ENCODE assay signal across 35 cellular contexts in genomic region chr11:76688146-76688545, GRCh38. TPM values are rescaled to one million over a fixed set of nuclear protein-coding genes. Genes with fewer than 3 reads are reported as not detected.
"Had no signal": no experiment of that assay in that cellular context is flagged by ENCODE, and none has a peak within 500 bp of the region (broad histone marks: within the 10 kb centered on the region; RNA-seq: fewer than 3 reads in every experiment).

No MANE protein-coding gene starts in this region.

- H3K27me3 ChIP-seq: ascending aorta, cardiac muscle cell, MG63 had no signal

- H3K27ac Mint-ChIP-seq: activated CD4-positive, alpha-beta memory T cell treated with anti-CD3 and anti-CD28 coated beads, Interleukin-2, amount 10 ng/mL, durations not matched to agents 7 days and 5 days; activated naive CD4-positive, alpha-beta T cell treated with anti-CD3 and anti-CD28 coated beads, Interleukin-2, amount 50 U/mL, for 24 hours; activated T-helper 1 cell treated with anti-CD3 and anti-CD28 coated beads, Interleukin-12 subunit alpha, Interleukin-12 subunit beta, Interleukin-2, Interleukin-4 antibody, amounts not matched to agents 30 ng/mL and 10 ng/mL and 1 ng/mL, durations not matched to agents 14 hours and 24 hours and 36 hours had no signal

- H3K9me3 ChIP-seq: ascending aorta, MG63 had no signal

- H3K36me3 ChIP-seq: ascending aorta, cardiac muscle cell, MG63, WERI-Rb-1 had no signal

- H3K4me3 ChIP-seq: ascending aorta, cardiac muscle cell, MG63, PC-9 had no signal

- H2AFZ ChIP-seq: PC-9 had no signal

- H3K4me2 ChIP-seq: PC-9 had no signal

- H3K27ac ChIP-seq: ascending aorta, cardiac muscle cell, PC-9, RWPE1, WERI-Rb-1 had no signal

- H3K9me3 Mint-ChIP-seq: activated CD4-positive, alpha-beta memory T cell treated with anti-CD3 and anti-CD28 coated beads, Interleukin-2, amount 10 ng/mL, durations not matched to agents 7 days and 5 days; activated naive CD4-positive, alpha-beta T cell treated with anti-CD3 and anti-CD28 coated beads, Interleukin-2, amount 50 U/mL, for 24 hours; activated naive CD8-positive, alpha-beta T cell treated with anti-CD3 and anti-CD28 coated beads, Interleukin-2, amount 10 ng/mL, durations not matched to agents 7 days and 5 days; activated T-cell treated with anti-CD3 and anti-CD28 coated beads, Interleukin-2, amount 50 U/mL, for 4 hours; activated T-helper 1 cell treated with anti-CD3 and anti-CD28 coated beads, Interleukin-12 subunit alpha, Interleukin-12 subunit beta, Interleukin-2, Interleukin-4 antibody, amounts not matched to agents 30 ng/mL and 10 ng/mL and 1 ng/mL, durations not matched to agents 14 hours and 24 hours and 36 hours had no signal

- H3K27me3 Mint-ChIP-seq: activated naive CD4-positive, alpha-beta T cell treated with anti-CD3 and anti-CD28 coated beads, Interleukin-2, amount 50 U/mL, for 24 hours had no signal

- ATAC-seq: activated T-cell treated with anti-CD3 and anti-CD28 coated beads, Interleukin-2, amount 50 U/mL, for 4 hours had no signal

- H3K36me3 Mint-ChIP-seq: activated naive CD4-positive, alpha-beta T cell treated with anti-CD3 and anti-CD28 coated beads, Interleukin-2, amount 50 U/mL, for 24 hours; activated naive CD8-positive, alpha-beta T cell treated with anti-CD3 and anti-CD28 coated beads, Interleukin-2, amount 10 ng/mL, durations not matched to agents 7 days and 5 days had no signal

- H3K4me1 ChIP-seq: ascending aorta had no signal

- H3K4me3 Mint-ChIP-seq: activated CD4-positive, alpha-beta memory T cell treated with anti-CD3 and anti-CD28 coated beads, Interleukin-2, amount 10 ng/mL, durations not matched to agents 7 days and 5 days; activated naive CD4-positive, alpha-beta T cell treated with anti-CD3 and anti-CD28 coated beads, Interleukin-2, amount 50 U/mL, for 24 hours; activated T-cell treated with anti-CD3 and anti-CD28 coated beads, Interleukin-2, amount 50 U/mL, for 4 hours; activated T-helper 1 cell treated with anti-CD3 and anti-CD28 coated beads, Interleukin-12 subunit alpha, Interleukin-12 subunit beta, Interleukin-2, Interleukin-4 antibody, amounts not matched to agents 30 ng/mL and 10 ng/mL and 1 ng/mL, durations not matched to agents 14 hours and 24 hours and 36 hours had no signal

- FAIRE-seq: RCC 7860 had no signal

- DNase-seq: activated CD4-positive, alpha-beta memory T cell treated with anti-CD3 and anti-CD28 coated beads, Interleukin-2, amount 10 ng/mL, durations not matched to agents 7 days and 5 days; activated CD4-positive, alpha-beta T cell treated with anti-CD3 and anti-CD28 coated beads for 1 hour; activated CD4-positive, alpha-beta T cell treated with anti-CD3 and anti-CD28 coated beads for 48 hours; activated CD4-positive, CD25-positive, alpha-beta regulatory T cell; activated effector memory CD4-positive, alpha-beta T cell treated with Interleukin-2 at 50 U/mL for 16 hours; activated naive CD8-positive, alpha-beta T cell treated with anti-CD3 and anti-CD28 coated beads, Interleukin-2, amount 10 ng/mL, durations not matched to agents 7 days and 5 days; activated T-cell treated with anti-CD3 and anti-CD28 coated beads, Interleukin-2, amount 50 U/mL, for 4 hours; amygdala; cerebellar nuclear complex; Kasumi-1; KG1; MG63; NCI-H1048; NCI-H1105 treated with DMSO at 0.1 percent for 48 hours; NCI-H1436; NCI-H1694; NCI-H1930; NCI-H2081 treated with DMSO at 0.1 percent for 48 hours; NCI-H226; NCI-H524 treated with DMSO at 0.1 percent for 48 hours; NCI-H748 treated with DMSO at 0.1 percent for 48 hours; NK-92 treated with Interleukin-12 subunit alpha and Interleukin-12 subunit beta, amount 100 ng/mL, for 24 hours; PC-9; Right ventricle myocardium superior; SW 1271; T-helper 1 cell; T-helper 2 cell; T-helper 9 cell; WERI-Rb-1 had no signal

RNA-seq across cellular contexts. Expression of gene LRRC32, which starts 17.6 kb away (rescaled TPM):
- total RNA-seq: PC-9 had no signal
